10 cellular contexts compared by ENCODE assay signal in the genomic region with DNA sequence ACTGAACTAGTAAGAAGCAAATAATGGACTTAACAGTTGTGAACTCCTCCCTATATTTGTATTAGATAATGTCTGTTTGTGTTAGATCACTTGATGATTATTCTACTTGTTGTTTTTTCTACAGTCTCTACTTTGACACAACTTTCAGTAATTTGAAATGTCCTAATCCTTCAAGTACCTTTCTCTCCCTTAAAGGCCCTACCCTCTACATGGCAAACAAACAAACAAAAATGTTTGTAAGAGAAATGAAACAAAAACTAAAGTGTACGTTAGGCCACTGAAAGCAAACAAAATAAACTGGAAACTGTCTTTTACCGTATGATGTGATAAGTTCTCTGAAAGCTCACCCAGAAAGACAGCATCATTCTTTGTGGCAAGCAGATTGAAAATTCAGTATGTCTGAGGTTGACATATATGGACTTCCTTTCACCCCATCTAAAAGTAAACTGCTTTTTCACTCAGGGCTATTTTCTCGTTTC.
DNase-seq lines count a peak whose midpoint lies in the region; ATAC-seq and TF ChIP-seq lines count a peak whose summit lies in the region.
"Had no signal": no experiment of that assay in that cellular context is flagged by ENCODE, and none has a peak within 500 bp of the region (broad histone marks: within the 10 kb centered on the region; RNA-seq: fewer than 3 reads in every experiment).

No MANE protein-coding gene starts in this region.

- TF ChIP-seq POLR2A in suprapubic skin (IDR thresholded peaks at IDR 0.05), result no peak

- no peak for DNase-seq in DND-41
- DNase-seq in mammary epithelial cell, result peak; percentile 49
- no peak for DNase-seq in HUDEP-2 (lab: John Stamatoyannopoulos, UW; ENCODE audit: unreplicated experiment in 76 of 76)
- no peak for DNase-seq in GM13976 (ENCODE audit: low spot score)
- DNase-seq in NCI-H510A (lab: John Stamatoyannopoulos, UW), result no peak
- no peak for DNase-seq in suprapubic skin (ENCODE audit: low spot score in 2 of 2)
- DNase-seq: left colon had no signal

- H2AFZ ChIP-seq in DND-41 (ENCODE audit: low read depth, low read length), result peak overlapping the region; percentile 19
- H2AFZ ChIP-seq in mammary epithelial cell (ENCODE audit: low read depth, low read length), result peak overlapping the region; percentile 60

- H3K9ac ChIP-seq in DND-41 (ENCODE audit: low read depth, low read length) (peak overlapping the region; percentile 49), mammary epithelial cell (ENCODE audit: insufficient read depth, low read length) (no peak overlapping the region)

- 75% methylated on average over 3 of the region's 3 CpGs for WGBS in mammary epithelial cell (ENCODE audit: low coverage, missing lambda C conversion rate)
- 40% methylated on average over 3 of the region's 3 CpGs for WGBS in suprapubic skin

- H3K36me3 ChIP-seq in DND-41 (ENCODE audit: insufficient read depth, low read length) (no peaks in the 10 kb centered on the region), mammary epithelial cell (ENCODE audit: insufficient read depth, low read length) (no peaks in the 10 kb centered on the region), suprapubic skin (no peaks in the 10 kb centered on the region)

- H3K4me1 ChIP-seq in DND-41 (ENCODE audit: insufficient read depth, low read length) (peaks cover 67% of the 10 kb centered on the region), mammary epithelial cell (ENCODE audit: insufficient read depth, low read length) (no peaks in the 10 kb centered on the region), suprapubic skin (no peaks in the 10 kb centered on the region)

- TF ChIP-seq CTCF in DND-41 (IDR thresholded peaks at IDR 0.05; ENCODE audit: borderline replicate concordance, extremely low read depth, low read length, poor library complexity, severe bottlenecking) (no peak), mammary epithelial cell (conservative IDR thresholded peaks at IDR 0.05 in 1 of 2, IDR thresholded peaks at IDR 0.05 in 1 of 2; ENCODE audit: extremely low read depth in 1 of 2, insufficient read depth in 1 of 2, low read depth in 1 of 2, low read length in 2 of 2) (no peak), GM13976 (IDR thresholded peaks at IDR 0.05; ENCODE audit: borderline replicate concordance, control extremely low read depth, extremely low read depth, insufficient read depth, missing control alignments) (no peak), suprapubic skin (IDR thresholded peaks at IDR 0.05) (no peak)

- ATAC-seq in DND-41 (ENCODE audit: insufficient read depth, low read depth) (peak; percentile 63), GM21423 (IDR thresholded peaks at IDR 0.05; ENCODE audit: unreplicated experiment) (peak; percentile 60), HG03439 (IDR thresholded peaks at IDR 0.05; ENCODE audit: unreplicated experiment) (peak; percentile 92)
- ATAC-seq: K562, left colon had no signal

- CTCF ChIA-PET in mammary epithelial cell (lab: Charles Lee; ENCODE audit: low non-redundant PET), result no interaction called here

- H3K4me3 ChIP-seq in DND-41 (ENCODE audit: low read depth in 1 of 2, low read length in 2 of 2) (peak overlapping the region in 1 of 2 experiments; percentile 10; a peak in 1 of 4 replicates), mammary epithelial cell (replicated peaks in 1 of 3; ENCODE audit: insufficient read depth in 1 of 3, low read depth in 2 of 3, low read length in 3 of 3) (no peak overlapping the region), suprapubic skin (no peak overlapping the region)
- H3K4me3 ChIP-seq: K562 had no signal

- H3K4me2 ChIP-seq in DND-41 (ENCODE audit: insufficient read depth, low read length), result peak overlapping the region; percentile 47
- no peak overlapping the region for H3K4me2 ChIP-seq in mammary epithelial cell (ENCODE audit: insufficient read depth, low read depth, low read length)

- in situ Hi-C loops in mammary epithelial cell (cut with MboI; ENCODE audit: low sequenced_read_pairs in 2 of 2), result no loop called here
- in situ Hi-C loops in GM13976 (cut with MboI; ENCODE audit: low sequenced_read_pairs, unreplicated experiment), result no loop called here

- H4K20me1 ChIP-seq in DND-41 (ENCODE audit: insufficient read depth, low read length), result no peaks in the 10 kb centered on the region
- no peaks in the 10 kb centered on the region for H4K20me1 ChIP-seq in mammary epithelial cell (ENCODE audit: insufficient read depth, low read length)

- H3K9me3 ChIP-seq in DND-41 (ENCODE audit: insufficient read depth, low read length, severe bottlenecking) (no peaks in the 10 kb centered on the region), mammary epithelial cell (replicated peaks; ENCODE audit: insufficient read depth, low read length) (no peaks in the 10 kb centered on the region), suprapubic skin (no peaks in the 10 kb centered on the region)

- intact Hi-C loops in mammary epithelial cell (cut with micrococcal nuclease), result no loop called here

- H3K79me2 ChIP-seq in DND-41 (ENCODE audit: insufficient read depth, low read length), result no peaks in the 10 kb centered on the region
- no peaks in the 10 kb centered on the region for H3K79me2 ChIP-seq in mammary epithelial cell (ENCODE audit: insufficient read depth, low read length)

- dilution Hi-C loops in mammary epithelial cell (cut with HindIII; ENCODE audit: low sequenced_read_pairs), result no loop called here

- H3K27me3 ChIP-seq in DND-41 (ENCODE audit: insufficient read depth, low read length, poor library complexity), result no peaks in the 10 kb centered on the region
- H3K27me3 ChIP-seq in mammary epithelial cell (ENCODE audit: insufficient read depth, low read length), result no peaks in the 10 kb centered on the region
- no peaks in the 10 kb centered on the region for H3K27me3 ChIP-seq in suprapubic skin

- H3K27ac ChIP-seq in DND-41 (ENCODE audit: low read length) (peak overlapping the region; percentile 91), mammary epithelial cell (ENCODE audit: insufficient read depth, low read depth, low read length) (no peak overlapping the region), suprapubic skin (no peak overlapping the region)

- BruUV-seq in mammary epithelial cell (replicated peaks; lab: Mats Ljungman, UMichigan), result TSS peak; percentile 98

- TF ChIP-seq EP300 in suprapubic skin (IDR thresholded peaks at IDR 0.05), result no peak
